ENCODE assay signal across 8 cellular contexts in the genomic region with DNA sequence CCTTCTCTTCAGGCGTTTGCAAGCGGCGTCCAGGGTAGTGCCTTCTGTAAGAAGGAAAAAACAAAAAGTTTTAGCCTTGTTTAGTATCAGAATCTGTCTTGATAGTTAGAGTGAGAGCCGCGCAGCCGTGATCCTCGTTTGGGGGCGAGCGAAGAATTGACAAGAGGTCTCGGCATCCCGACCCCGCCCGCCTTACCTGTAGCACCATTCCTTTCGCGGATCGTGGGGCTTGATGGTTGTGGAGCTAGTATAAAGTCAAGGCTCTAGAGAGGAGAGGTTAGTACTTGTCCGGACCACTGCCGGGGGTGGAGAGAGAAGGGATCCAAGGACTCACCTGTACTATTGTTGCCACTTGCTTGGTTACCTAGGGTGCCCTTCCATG. TPM values are rescaled to one million over a fixed set of nuclear protein-coding genes. Genes with fewer than 3 reads are reported as not detected.
DNase-seq lines count a peak whose midpoint lies in the region; ATAC-seq and TF ChIP-seq lines count a peak whose summit lies in the region.

No MANE protein-coding gene starts in this region.

- H3K79me1 ChIP-seq in trophoblast cell (ENCODE audit: low read length), result peaks cover 4% of the 10 kb centered on the region

- no peak for TF ChIP-seq POLR2A in gastroesophageal sphincter (IDR thresholded peaks at IDR 0.05)

- H3K18ac ChIP-seq in trophoblast cell (ENCODE audit: low read length), result peak overlapping the region; percentile 62

- peak overlapping the region; percentile 50 for H3K14ac ChIP-seq in trophoblast cell (ENCODE audit: low read length)

- CTCF ChIA-PET in BJ (lab: Yijun Ruan, JAX), result interaction anchor here (0.5 to 1.5 kb wide), 3 partner anchors 59 to 875 kb away, joined by 3 to 4 read pairs (median 3); no protein-coding TSS in a partner anchor

- no peak for TF ChIP-seq EP300 in gastroesophageal sphincter (IDR thresholded peaks at IDR 0.05)

- H3K9me3 ChIP-seq in gastroesophageal sphincter, result no peaks in the 10 kb centered on the region
- no peaks in the 10 kb centered on the region for H3K9me3 ChIP-seq in trophoblast cell (ENCODE audit: insufficient read depth, low read depth, low read length)

- H3K27ac ChIP-seq in gastroesophageal sphincter (peak overlapping the region; percentile 59 to 84 (median 78)), trophoblast cell (ENCODE audit: low read depth, low read length) (peak overlapping the region; percentile 70)

- peak overlapping the region; percentile 54 for H2BK5ac ChIP-seq in trophoblast cell (ENCODE audit: low read depth, low read length, poor library complexity)

- peak overlapping the region; percentile 39 for H2AFZ ChIP-seq in trophoblast cell (ENCODE audit: insufficient read depth, low read length, poor library complexity)

- H3K4me1 ChIP-seq in gastroesophageal sphincter, result peaks cover 0 to 35% (median 0%) of the 10 kb centered on the region in 3 donors
- no peaks in the 10 kb centered on the region for H3K4me1 ChIP-seq in trophoblast cell (ENCODE audit: control insufficient read depth in 1 of 2, insufficient read depth in 2 of 2, low read length in 2 of 2)

- peak overlapping the region; percentile 61 for H3K4me2 ChIP-seq in trophoblast cell (ENCODE audit: low read length)

- no peak overlapping the region for H2AK5ac ChIP-seq in trophoblast cell (ENCODE audit: low read length)

- DNase-seq in BJ (ENCODE audit: low read depth) (no peak), NCI-H1417 (lab: John Stamatoyannopoulos, UW) (peak; percentile 68 to 82 (median 80)), activated T-cell treated with anti-CD3 and anti-CD28 coated beads for 48 hours (ENCODE audit: low read depth) (peak; percentile 17), trophoblast cell (peak; percentile 0 to 33), GM03348 (ENCODE audit: low spot score) (no peak)

- H3K36me3 ChIP-seq in BJ (ENCODE audit: control insufficient read depth, insufficient read depth, low read length) (no peaks in the 10 kb centered on the region), gastroesophageal sphincter (peaks cover 0 to under 1% of the 10 kb centered on the region in 2 donors), trophoblast cell (ENCODE audit: control insufficient read depth in 1 of 2, insufficient read depth in 2 of 2, low read length in 2 of 2) (no peaks in the 10 kb centered on the region)

- peak overlapping the region; percentile 55 for H2BK120ac ChIP-seq in trophoblast cell (ENCODE audit: insufficient read depth, low read length, poor library complexity)

- WGBS in gastroesophageal sphincter (ENCODE audit: low coverage in 1 of 2), 2 donors, result 2 to 3% methylated on average over 11 to 18 of the region's 18 CpGs
- no CpG with 5 or more reads among the region's 18 CpGs for WGBS in trophoblast cell (ENCODE audit: extremely low coverage, insufficient coverage, insufficient read length)

- H3K79me2 ChIP-seq in trophoblast cell (ENCODE audit: control insufficient read depth, insufficient read depth, low read length, poor library complexity), result peaks cover 3% of the 10 kb centered on the region

- no peak for TF ChIP-seq CTCF in BJ (IDR thresholded peaks at IDR 0.05; ENCODE audit: insufficient read depth, low read depth, low read length)
- no peak for TF ChIP-seq CTCF in gastroesophageal sphincter (IDR thresholded peaks at IDR 0.05)

- ATAC-seq in GM21515 (IDR thresholded peaks at IDR 0.05; ENCODE audit: unreplicated experiment) (peak; percentile 2), gastroesophageal sphincter (no peak), HG02798 (IDR thresholded peaks at IDR 0.05; ENCODE audit: poor library complexity, unreplicated experiment) (no peak)

- peak overlapping the region; percentile 8 for H4K91ac ChIP-seq in trophoblast cell (ENCODE audit: low read depth, low read length)

- no peak overlapping the region for H3K23ac ChIP-seq in trophoblast cell (ENCODE audit: low read length)

- H3K9ac ChIP-seq in trophoblast cell (ENCODE audit: low read length), result peak overlapping the region; percentile 86

- H4K8ac ChIP-seq in trophoblast cell (ENCODE audit: low read depth, low read length), result peak overlapping the region; percentile 71

- H4K12ac ChIP-seq in trophoblast cell (ENCODE audit: low read depth, low read length), result peak overlapping the region; percentile 49

- H3K4ac ChIP-seq in trophoblast cell (ENCODE audit: low read depth, low read length), result no peak overlapping the region

- POLR2A ChIA-PET in BJ (lab: Charles Lee), result interaction anchor here (0.6 kb wide), 1 partner anchor 224 kb away, joined by 3 read pairs; no protein-coding TSS in a partner anchor

- peak overlapping the region; percentile 68 for H3K4me3 ChIP-seq in BJ (ENCODE audit: low read depth, low read length)
- peak overlapping the region; percentile 60 to 93 for H3K4me3 ChIP-seq in gastroesophageal sphincter
- peak overlapping the region; percentile 89 for H3K4me3 ChIP-seq in trophoblast cell (ENCODE audit: low read depth, low read length)

- no peaks in the 10 kb centered on the region for H3K27me3 ChIP-seq in BJ (ENCODE audit: control insufficient read depth, insufficient read depth, low read length)
- no peaks in the 10 kb centered on the region for H3K27me3 ChIP-seq in gastroesophageal sphincter
- H3K27me3 ChIP-seq in trophoblast cell (ENCODE audit: insufficient read depth, low read length), result no peaks in the 10 kb centered on the region

- H2BK12ac ChIP-seq in trophoblast cell (ENCODE audit: low read length), result peak overlapping the region; percentile 15

RNA-seq across cellular contexts. Expression of a gene that starts 0.5 kb away (rescaled TPM):
- polyA plus RNA-seq in BJ (2011; rRNA removed), result 10.5 and 26.6 TPM in 2 replicates
- 39.7 and 42.0 TPM in 2 replicates for polyA minus RNA-seq in BJ (2011; rRNA and poly(A)+ RNA removed)
- total RNA-seq in gastroesophageal sphincter, result 10 to 100 TPM; 21.9 to 34.7 (median 23.9) TPM
- 19.1 and 21.4 TPM in 2 replicates for polyA plus RNA-seq in trophoblast cell (2013)

RNA-seq across cellular contexts. Expression of a gene that starts 0.7 kb away (rescaled TPM):
- polyA plus RNA-seq in BJ (2011; rRNA removed), result 1.8 and 4.9 TPM in 2 replicates
- polyA minus RNA-seq in BJ (2011; rRNA and poly(A)+ RNA removed), result 2.1 and 2.9 TPM in 2 replicates
- total RNA-seq in gastroesophageal sphincter, result 10 to 100 TPM; 11.3 to 31.3 (median 16.4) TPM
- polyA plus RNA-seq in trophoblast cell (2013), result 9.4 and 9.8 TPM in 2 replicates

Comparison
In these comparisons a context has a peak if more than half of its experiments do, and no peak if none do; other contexts are left out.
1. DNase-seq: peak in NCI-H1417 (3 of 3), activated T-cell treated with anti-CD3 and anti-CD28 coated beads for 48 hours (single experiment) and trophoblast cell (2 of 2); none in BJ (single experiment) and GM03348 (single experiment).
2. Peak in every context shown above with its lines, with median percentiles within 50 percentile points of each other: H3K4me3 ChIP-seq.